ENCODE assay signal across 10 cellular contexts in the genomic region with DNA sequence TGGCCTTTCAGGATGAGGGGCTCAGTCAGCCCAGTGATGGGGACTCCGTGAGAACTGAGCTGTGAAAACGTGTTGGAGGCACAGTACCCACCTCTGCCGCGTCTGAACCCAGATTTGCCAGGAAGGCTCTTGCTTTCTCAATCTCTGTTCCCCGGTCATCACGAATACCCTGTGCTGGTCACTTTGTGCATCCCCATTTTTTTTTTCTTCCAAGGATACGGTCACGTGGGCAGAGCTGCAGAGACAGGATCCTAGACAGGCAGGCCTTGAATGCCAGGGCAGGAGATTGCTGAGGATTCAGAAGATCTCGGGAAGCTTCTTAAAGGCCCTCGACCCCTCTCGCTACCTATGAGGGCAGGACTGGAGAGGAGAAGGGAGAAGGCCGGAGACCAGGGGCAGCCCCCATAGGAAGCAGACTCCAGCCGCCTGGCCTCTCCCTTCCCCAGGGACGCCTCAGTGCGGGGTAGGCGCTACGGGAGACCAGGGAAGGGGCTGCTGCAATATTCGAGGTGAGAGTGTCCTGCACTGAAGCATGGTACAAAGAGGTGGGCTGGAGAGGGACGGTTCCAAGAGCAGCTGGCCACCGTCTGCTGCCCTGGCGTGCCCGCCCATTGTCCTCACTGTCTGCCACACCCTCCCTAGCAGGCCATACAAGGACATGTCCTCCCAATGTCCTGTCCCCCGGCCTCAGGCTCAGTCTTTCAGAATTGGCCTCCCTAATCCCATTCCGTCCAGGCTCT. TPM values are rescaled to one million over a fixed set of nuclear protein-coding genes. Genes with fewer than 3 reads are reported as not detected.
DNase-seq lines count a peak whose midpoint lies in the region; TF ChIP-seq lines count a peak whose summit lies in the region.
"Had no signal": no experiment of that assay in that cellular context is flagged by ENCODE, and none has a peak within 500 bp of the region (broad histone marks: within the 10 kb centered on the region; RNA-seq: fewer than 3 reads in every experiment).

No MANE protein-coding gene starts in this region.

- WGBS in hepatocyte (ENCODE audit: low lambda C conversion rate, missing lambda C conversion rate), result 77% methylated on average over 24 of the region's 24 CpGs

- no peaks in the 10 kb centered on the region for H3K36me3 ChIP-seq in adipocyte (ENCODE audit: control insufficient read depth, insufficient read depth, low read length, severe bottlenecking)
- H3K36me3 ChIP-seq in hepatocyte (replicated peaks; ENCODE audit: insufficient read depth, low read depth), result no peaks in the 10 kb centered on the region
- H3K36me3 ChIP-seq in subcutaneous abdominal adipose tissue (ENCODE audit: control insufficient read depth in 5 of 5, insufficient read depth in 5 of 5, low read length in 5 of 5), result no peaks in the 10 kb centered on the region
- H3K36me3 ChIP-seq: pancreas had no signal

- TF ChIP-seq CTCF in hepatocyte (IDR thresholded peaks at IDR 0.05; ENCODE audit: poor library complexity), result no peak

- H3K27me3 ChIP-seq in adipocyte (replicated peaks; ENCODE audit: control insufficient read depth, insufficient read depth, low read length) (no peaks in the 10 kb centered on the region), hepatocyte (no peaks in the 10 kb centered on the region), subcutaneous abdominal adipose tissue (ENCODE audit: control insufficient read depth in 5 of 5, insufficient read depth in 4 of 5, low read length in 5 of 5) (no peaks in the 10 kb centered on the region)
- H3K27me3 ChIP-seq: pancreas had no signal

- H3K9me2 ChIP-seq in hepatocyte (replicated peaks; ENCODE audit: insufficient read depth), result no peaks in the 10 kb centered on the region

- peak overlapping the region; percentile 75 for H3K4me2 ChIP-seq in hepatocyte

- H3K27ac ChIP-seq in hepatocyte (no peak overlapping the region), subcutaneous abdominal adipose tissue (ENCODE audit: low read depth, low read length) (peak overlapping the region; percentile 46)
- H3K27ac ChIP-seq: pancreas had no signal

- H3K9ac ChIP-seq in adipocyte (ENCODE audit: low read length), result peak overlapping the region; percentile 7
- H3K9ac ChIP-seq in subcutaneous abdominal adipose tissue (ENCODE audit: low read length in 5 of 5), result peak overlapping the region in 2 of 5 donors; percentile 27 to 49

- peak overlapping the region; percentile 66 for H2AFZ ChIP-seq in hepatocyte

- H3K4me1 ChIP-seq in adipocyte (ENCODE audit: control insufficient read depth, insufficient read depth, low read length) (peaks cover 6% of the 10 kb centered on the region), hepatocyte (ENCODE audit: insufficient read depth) (no peaks in the 10 kb centered on the region), subcutaneous abdominal adipose tissue (ENCODE audit: control insufficient read depth in 5 of 5, insufficient read depth in 5 of 5, low read length in 5 of 5) (peaks cover 7 to 20% (median 17%) of the 10 kb centered on the region in 5 donors)

- no peaks in the 10 kb centered on the region for H4K20me1 ChIP-seq in hepatocyte (ENCODE audit: insufficient read depth, poor library complexity, severe bottlenecking)

- H3K4me3 ChIP-seq in adipocyte (ENCODE audit: low read length) (peak overlapping the region; percentile 49), hepatocyte (no peak overlapping the region), subcutaneous abdominal adipose tissue (ENCODE audit: low read depth in 1 of 5, low read length in 5 of 5) (peak overlapping the region in 4 of 5 donors; percentile 36 to 56 (median 42))

- H3K9me3 ChIP-seq in adipocyte (ENCODE audit: control insufficient read depth, low read length), result no peaks in the 10 kb centered on the region
- no peaks in the 10 kb centered on the region for H3K9me3 ChIP-seq in hepatocyte (ENCODE audit: low read depth)
- no peaks in the 10 kb centered on the region for H3K9me3 ChIP-seq in subcutaneous abdominal adipose tissue (ENCODE audit: control insufficient read depth in 5 of 5, low read length in 5 of 5)
- H3K9me3 ChIP-seq: pancreas had no signal

- DNase-seq in NCI-H82 (lab: John Stamatoyannopoulos, UW) (peak; percentile 46), NCI-H82 treated with DMSO at 0.1 percent for 48 hours (lab: John Stamatoyannopoulos, UW; ENCODE audit: unreplicated experiment) (no peak), adipocyte (ENCODE audit: low read depth) (no peak), hepatocyte (ENCODE audit: low spot score) (no peak), H4 (ENCODE audit: low spot score) (no peak), RPMI8226 (no peak), NCI-H1105 (lab: John Stamatoyannopoulos, UW) (no peak)
- DNase-seq: NCI-H2227 treated with DMSO at 0.1 percent for 48 hours had no signal

- H3K79me2 ChIP-seq in hepatocyte, result no peaks in the 10 kb centered on the region

RNA-seq across cellular contexts. Expression of gene TAF1B, which starts 29.0 kb away (rescaled TPM):
- 14.7 and 19.4 TPM in 2 replicates for total RNA-seq in hepatocyte
- 8.0 and 13.2 TPM in 2 replicates for polyA plus RNA-seq in hepatocyte
- 14.8 and 28.4 TPM in 2 replicates for total RNA-seq in H4 (2014; rRNA removed; shearing (Covaris generic))
